In the genomic region with DNA sequence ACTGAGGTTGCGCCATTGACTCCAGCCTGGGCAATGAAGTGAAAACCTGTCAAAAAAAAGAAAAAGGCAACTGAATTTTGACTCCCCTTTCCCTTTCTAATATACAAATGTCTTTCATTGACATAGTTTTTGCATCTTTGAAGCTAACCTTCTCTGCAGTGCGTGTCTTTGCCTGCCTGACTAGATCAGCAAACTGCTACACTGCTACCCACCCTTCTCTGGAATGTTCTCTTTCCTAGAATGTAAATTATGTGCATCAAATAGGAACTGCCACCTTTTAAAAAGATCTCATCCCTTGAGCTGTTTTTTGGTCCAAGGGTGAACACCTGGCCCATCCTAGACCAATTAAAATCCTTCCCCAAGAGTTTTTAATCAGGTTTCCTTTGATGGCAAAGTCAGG, we compare ENCODE assay signal across 21 cellular contexts.
"Had no signal": no experiment of that assay in that cellular context is flagged by ENCODE, and none has a peak within 500 bp of the region (broad histone marks: within the 10 kb centered on the region; RNA-seq: fewer than 3 reads in every experiment).

No MANE protein-coding gene starts in this region.

- H3K27ac ChIP-seq: SJSA1, SK-N-MC had no signal

- H3K36me3 ChIP-seq: SJSA1 had no signal

- ATAC-seq: HepG2 had no signal

- H3K4me3 ChIP-seq: SJSA1, SK-N-MC had no signal

- H3K27me3 ChIP-seq: SJSA1 had no signal

- DNase-seq: IMR-90, Karpas-422, KG1, MM.1S, NCI-H1092 treated with DMSO at 0.1 percent for 48 hours, NCI-H1436, NCI-H187, NCI-H2029, NCI-H2081 treated with DMSO at 0.1 percent for 48 hours, NCI-H2171, NCI-H226, NCI-H446, NCI-H510A, NCI-H524 treated with DMSO at 0.1 percent for 48 hours, NCI-H69, NCI-H774, Right ventricle myocardium superior, SIG-M5 had no signal

- H3K4me1 ChIP-seq: SJSA1 had no signal

- H3K9me3 ChIP-seq: SJSA1 had no signal
